In the genomic region with DNA sequence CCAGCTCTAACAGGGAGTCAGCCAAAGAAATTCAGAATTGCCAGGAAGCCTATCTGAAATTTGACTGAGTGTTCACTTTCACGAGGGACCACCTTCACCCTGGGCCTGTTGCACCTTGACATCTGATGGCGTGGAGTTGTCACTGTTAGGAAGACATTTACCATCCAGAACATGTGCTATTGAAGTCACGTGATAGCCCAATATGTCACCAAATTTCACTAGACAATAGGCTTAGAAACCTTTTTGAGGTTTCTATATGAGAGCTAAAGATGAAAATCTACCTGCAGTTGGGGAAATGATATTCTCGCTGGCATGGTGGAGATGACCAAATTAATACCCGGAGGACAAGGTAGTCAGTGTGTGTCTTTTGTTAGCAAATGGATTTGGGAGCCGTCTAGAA, we compare ENCODE assay signal across 17 cellular contexts.
"Had no signal": no experiment of that assay in that cellular context is flagged by ENCODE, and none has a peak within 500 bp of the region (broad histone marks: within the 10 kb centered on the region; RNA-seq: fewer than 3 reads in every experiment).

No MANE protein-coding gene starts in this region.

- H3K4me1 Mint-ChIP-seq: IgD-negative memory B cell had no signal

- H3K9me3 ChIP-seq: SJSA1 had no signal

- H3K27me3 ChIP-seq: SJSA1 had no signal

- H3K27ac Mint-ChIP-seq: IgD-negative memory B cell had no signal

- H3K27ac ChIP-seq: HL-60, SJSA1, SK-N-MC had no signal

- H3K4me3 Mint-ChIP-seq: IgD-negative memory B cell had no signal

- H3K4me3 ChIP-seq: SJSA1, SK-N-MC had no signal

- DNase-seq: KBM-7, NCI-H1092 treated with DMSO at 0.1 percent for 48 hours, NCI-H1436, NCI-H1930, NCI-H2081, NCI-H2107, NCI-H2227 treated with DMSO at 0.1 percent for 48 hours, NCI-H524, NCI-H82, Right ventricle myocardium superior, RPMI8226, SIG-M5, T-cell had no signal

- H3K36me3 Mint-ChIP-seq: IgD-negative memory B cell, T-cell had no signal
